In the genomic region with DNA sequence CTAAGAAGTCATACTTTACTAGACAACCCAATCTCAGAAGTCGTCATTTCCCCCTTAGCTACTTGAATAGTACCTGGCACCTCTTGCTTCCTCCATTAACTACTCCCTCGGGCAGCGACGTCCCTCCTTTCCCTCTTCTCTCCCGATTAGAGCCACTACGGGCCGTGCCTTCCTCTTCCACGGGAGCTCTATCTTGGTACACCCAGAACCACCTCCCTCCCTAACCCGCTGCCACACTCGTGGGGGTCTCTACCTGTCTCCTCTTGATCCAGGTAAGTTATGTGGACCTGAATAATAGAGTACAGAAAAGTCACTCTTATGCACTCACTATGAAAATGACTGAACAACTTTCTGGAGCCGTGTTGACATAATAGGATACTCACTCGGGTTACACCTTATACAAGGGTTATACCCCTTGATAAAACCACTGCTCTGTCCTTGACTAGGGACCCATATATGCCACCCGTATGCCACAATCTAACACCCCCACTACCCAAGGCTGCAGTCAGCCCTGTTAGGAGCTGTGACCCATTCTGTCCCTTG, we compare ENCODE assay signal across 1 cellular context.
TF ChIP-seq lines count a peak whose summit lies in the region.

No MANE protein-coding gene starts in this region.

TF ChIP-seq in GM12878, 131 proteins besides CTCF, POLR2A, EP300 and RAD21 (continued from another document):
- TF ChIP-seq RFX5 (IDR thresholded peaks at IDR 0.05; ENCODE audit: low read depth, low read length) (no peak), SREBF2 (IDR thresholded peaks at IDR 0.05; ENCODE audit: low read length) (no peak), YY1 (IDR thresholded peaks at IDR 0.05; ENCODE audit: low read depth, low read length) (no peak), NBN (IDR thresholded peaks at IDR 0.05) (no peak), TCF12 (IDR thresholded peaks at IDR 0.05; ENCODE audit: low read depth, low read length) (no peak), TAF1 (IDR thresholded peaks at IDR 0.05; ENCODE audit: borderline replicate concordance, low read depth, low read length) (no peak), STAT3 (IDR thresholded peaks at IDR 0.05; ENCODE audit: low read depth, low read length) (no peak)
- TF ChIP-seq, protein P1, sequence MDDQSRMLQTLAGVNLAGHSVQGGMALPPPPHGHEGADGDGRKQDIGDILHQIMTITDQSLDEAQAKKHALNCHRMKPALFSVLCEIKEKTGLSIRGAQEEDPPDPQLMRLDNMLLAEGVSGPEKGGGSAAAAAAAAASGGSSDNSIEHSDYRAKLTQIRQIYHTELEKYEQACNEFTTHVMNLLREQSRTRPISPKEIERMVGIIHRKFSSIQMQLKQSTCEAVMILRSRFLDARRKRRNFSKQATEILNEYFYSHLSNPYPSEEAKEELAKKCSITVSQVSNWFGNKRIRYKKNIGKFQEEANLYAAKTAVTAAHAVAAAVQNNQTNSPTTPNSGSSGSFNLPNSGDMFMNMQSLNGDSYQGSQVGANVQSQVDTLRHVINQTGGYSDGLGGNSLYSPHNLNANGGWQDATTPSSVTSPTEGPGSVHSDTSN (IDR thresholded peaks at IDR 0.05; ENCODE audit: insufficient replicate concordance, low read depth, low read length), result no peak
